ENCODE assay signal across 3 cellular contexts in genomic region chr5:64397552-64397951, GRCh38.
TF ChIP-seq lines count a peak whose summit lies in the region.

No MANE protein-coding gene starts in this region.

TF ChIP-seq in HepG2, 621 proteins besides CTCF, POLR2A, EP300 and RAD21:
- TF ChIP-seq ZNF800 (CRISPR knock-in tag; IDR thresholded peaks at IDR 0.05) (no peak), HOXA5 (CRISPR knock-in tag; IDR thresholded peaks at IDR 0.05) (no peak), MAFF (IDR thresholded peaks at IDR 0.05; ENCODE audit: low read depth, low read length) (peak; percentile 62), MAFK (conservative IDR thresholded peaks at IDR 0.05 in 1 of 2, IDR thresholded peaks at IDR 0.05 in 1 of 2; ENCODE audit: low read length in 2 of 2) (peak; percentile 30 to 78; a peak in 2 of 4 replicates), SRY (CRISPR knock-in tag; IDR thresholded peaks at IDR 0.05) (no peak), ZNF687 (CRISPR knock-in tag; IDR thresholded peaks at IDR 0.05) (no peak)

TF ChIP-seq in A549, 52 proteins besides CTCF, POLR2A, EP300 and RAD21:
- TF ChIP-seq NFE2L2 (conservative IDR thresholded peaks at IDR 0.05; ENCODE audit: low read length) (no peak), MAFK (IDR thresholded peaks at IDR 0.05; ENCODE audit: partially characterized antibody) (peak; percentile 50)

TF ChIP-seq in IMR-90, 13 proteins besides CTCF, POLR2A, EP300 and RAD21:
- TF ChIP-seq FOS (IDR thresholded peaks at IDR 0.05; ENCODE audit: low read depth, low read length) (no peak), MAFK (IDR thresholded peaks at IDR 0.05; ENCODE audit: low read depth, low read length) (peak; percentile 67)
